ENCODE assay signal across 12 cellular contexts in genomic region chr5:89308606-89309040, GRCh38.
DNase-seq lines count a peak whose midpoint lies in the region; ATAC-seq lines count a peak whose summit lies in the region.
"Had no signal": no experiment of that assay in that cellular context is flagged by ENCODE, and none has a peak within 500 bp of the region (broad histone marks: within the 10 kb centered on the region; RNA-seq: fewer than 3 reads in every experiment).

No MANE protein-coding gene starts in this region.

- DNase-seq in kidney tubule cell (ENCODE audit: low spot score) (peak; percentile 42), HUDEP-2 (lab: John Stamatoyannopoulos, UW; ENCODE audit: unreplicated experiment in 76 of 76) (no peak), NCI-H1436 (lab: John Stamatoyannopoulos, UW) (no peak), NCI-H345 (lab: John Stamatoyannopoulos, UW) (no peak)
- no peak for DNase-seq in activated naive CD4-positive, alpha-beta T cell treated with anti-CD3 and anti-CD28 coated beads, Interleukin-2, amount 50 U/mL, for 16 hours
- DNase-seq: activated CD8-positive, alpha-beta memory T cell treated with anti-CD3 and anti-CD28 coated beads, Interleukin-2, amount 50 U/mL, for 48 hours; Caco-2; GM23248 had no signal

- ATAC-seq in GM18873 (IDR thresholded peaks at IDR 0.05; ENCODE audit: low FRiP score, unreplicated experiment) (peak; percentile 87), GM21619 (IDR thresholded peaks at IDR 0.05; ENCODE audit: unreplicated experiment) (peak; percentile 83), HG03103 (IDR thresholded peaks at IDR 0.05; ENCODE audit: low read depth, unreplicated experiment) (peak; percentile 88)
- ATAC-seq: stimulated activated effector memory CD8-positive, alpha-beta T cell treated with anti-CD3 and anti-CD28 coated beads, Interleukin-12 subunit alpha, Interleukin-12 subunit beta, amount 100 ng/mL, for 72 hours had no signal
